21 cellular contexts compared by ENCODE assay signal in genomic region chr18:59050661-59051057, GRCh38.
A peak's percentile ranks its signal among the peaks of the same experiment; 100 is the strongest.
DNase-seq lines count a peak whose midpoint lies in the region; ATAC-seq and TF ChIP-seq lines count a peak whose summit lies in the region.
"Had no signal": no experiment of that assay in that cellular context is flagged by ENCODE, and none has a peak within 500 bp of the region (broad histone marks: within the 10 kb centered on the region; RNA-seq: fewer than 3 reads in every experiment).

No MANE protein-coding gene starts in this region.

- H3K36me3 ChIP-seq in prostate gland (no peaks in the 10 kb centered on the region), esophagus squamous epithelium (no peaks in the 10 kb centered on the region)
- H3K36me3 ChIP-seq: BLaER1 had no signal

- TF ChIP-seq CTCF in C4-2B (conservative IDR thresholded peaks at IDR 0.05) (no peak), brain (conservative IDR thresholded peaks at IDR 0.05) (no peak), prostate gland (IDR thresholded peaks at IDR 0.05) (no peak), esophagus squamous epithelium (IDR thresholded peaks at IDR 0.05) (no peak)

- intact Hi-C loops in prostate gland (cut with DNase I) (loop anchor here (5.0 kb wide), 1 partner anchor 43 kb away; no protein-coding TSS in a partner anchor), esophagus squamous epithelium (cut with DNase I) (no loop called here)

- H3K9me3 ChIP-seq in prostate gland, result no peaks in the 10 kb centered on the region
- no peaks in the 10 kb centered on the region for H3K9me3 ChIP-seq in esophagus squamous epithelium
- H3K9me3 ChIP-seq: BLaER1 had no signal

- H3K27ac ChIP-seq in C4-2B (peak overlapping the region; percentile 100; the same call in 1 of the 2 replicates), prostate gland (peak overlapping the region; percentile 90 to 95), esophagus squamous epithelium (no peak overlapping the region)
- H3K27ac ChIP-seq: BLaER1, HL-60 had no signal

- H3K27me3 ChIP-seq in prostate gland (replicated peaks; ENCODE audit: insufficient read depth) (no peaks in the 10 kb centered on the region), esophagus squamous epithelium (no peaks in the 10 kb centered on the region)
- H3K27me3 ChIP-seq: BLaER1 had no signal

- no peak overlapping the region for H3K4me3 Mint-ChIP-seq in brain
- H3K4me3 Mint-ChIP-seq: CD8-positive, alpha-beta T cell; HFFc6 had no signal

- peaks cover 17% of the 10 kb centered on the region for H3K27me3 Mint-ChIP-seq in brain

- TF ChIP-seq POLR2A in prostate gland (IDR thresholded peaks at IDR 0.05), result no peak
- no peak for TF ChIP-seq POLR2A in esophagus squamous epithelium (IDR thresholded peaks at IDR 0.05)

- 93% methylated on average over 3 of the region's 3 CpGs for WGBS in prostate gland
- 79 to 91% methylated on average over 3 of the region's 3 CpGs for WGBS in esophagus squamous epithelium, 2 donors

- H3K36me3 Mint-ChIP-seq in brain, result no peaks in the 10 kb centered on the region
- H3K36me3 Mint-ChIP-seq: CD8-positive, alpha-beta T cell had no signal

- H3K4me1 Mint-ChIP-seq in brain, result peaks cover 29% of the 10 kb centered on the region

- peak overlapping the region in 3 of 5 experiments; percentile 8 to 61 (median 55) for H3K27ac Mint-ChIP-seq in brain
- H3K27ac Mint-ChIP-seq: CD8-positive, alpha-beta T cell; HFFc6 had no signal

- peaks cover 0 to 7% (median 0%) of the 10 kb centered on the region in 5 experiments for H3K9me3 Mint-ChIP-seq in brain
- H3K9me3 Mint-ChIP-seq: CD8-positive, alpha-beta T cell; HFFc6 had no signal

- H3K4me3 ChIP-seq in prostate gland (no peak overlapping the region), esophagus squamous epithelium (no peak overlapping the region)
- H3K4me3 ChIP-seq: BLaER1 had no signal

- DNase-seq in NCI-H69 (lab: John Stamatoyannopoulos, UW) (peak; percentile 71), prostate gland (ENCODE audit: low spot score) (no peak), KG1 (lab: John Stamatoyannopoulos, UW) (no peak), esophagus squamous epithelium (lab: John Stamatoyannopoulos, UW) (no peak), HuH-7 (ENCODE audit: low spot score) (no peak)
- DNase-seq: Calu3; CD8-positive, alpha-beta T cell; EL; H7; HFFc6; IMR-90; Karpas-422; NCI-H187; NCI-H2227 treated with DMSO at 0.1 percent for 48 hours; NCI-H510A treated with DMSO at 0.1 percent for 48 hours had no signal

- no peak for ATAC-seq in GM21786 (IDR thresholded peaks at IDR 0.05; ENCODE audit: unreplicated experiment)
- ATAC-seq: CD8-positive, alpha-beta T cell; Right ventricle myocardium inferior had no signal

- peaks cover 18% of the 10 kb centered on the region for H3K4me1 ChIP-seq in prostate gland (replicated peaks)
- no peaks in the 10 kb centered on the region for H3K4me1 ChIP-seq in esophagus squamous epithelium

Comparison
In these comparisons a context has a peak if more than half of its experiments do, and no peak if none do; other contexts are left out.
1. H3K27ac ChIP-seq: peak in C4-2B (single experiment) and prostate gland (2 of 2); none in esophagus squamous epithelium (0 of 4).